In the genomic region with DNA sequence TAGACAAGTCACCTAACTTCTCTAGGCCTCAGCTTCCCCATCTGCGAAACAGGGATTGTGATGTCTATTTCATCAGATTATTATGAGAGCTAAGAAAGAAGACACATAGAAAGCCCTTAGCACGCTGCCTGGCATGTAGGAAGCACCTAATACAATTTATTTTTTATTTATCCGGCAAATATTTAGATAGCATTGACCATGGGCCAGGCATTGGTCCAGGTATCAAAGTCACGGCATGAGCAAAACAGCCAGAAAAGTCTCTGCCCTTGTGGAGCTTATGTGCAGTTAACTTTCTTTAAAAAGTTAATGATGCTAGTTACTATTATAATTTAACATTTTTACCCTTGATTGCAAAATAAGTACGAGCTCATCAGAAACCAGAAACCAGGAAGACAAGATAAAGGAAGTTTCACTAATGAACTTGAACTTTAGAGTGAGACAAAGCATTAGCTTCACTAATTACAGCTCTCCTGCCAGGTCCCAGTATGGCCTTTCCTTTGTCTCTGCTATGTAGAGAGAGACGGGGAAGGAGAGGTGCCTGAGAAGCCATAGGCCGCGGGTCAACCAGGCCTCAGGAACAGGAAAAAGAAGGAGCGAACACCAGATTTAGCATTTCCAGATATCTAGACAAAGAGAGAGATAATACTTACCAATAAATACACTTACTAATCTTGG, we compare ENCODE assay signal across 28 cellular contexts.
"Had no signal": no experiment of that assay in that cellular context is flagged by ENCODE, and none has a peak within 500 bp of the region (broad histone marks: within the 10 kb centered on the region; RNA-seq: fewer than 3 reads in every experiment).

No MANE protein-coding gene starts in this region.

- ATAC-seq: left colon; natural killer cell; right cardiac atrium; stimulated activated effector memory CD8-positive, alpha-beta T cell treated with anti-CD3 and anti-CD28 coated beads, Interleukin-12 subunit alpha, Interleukin-12 subunit beta, amount 100 ng/mL, for 72 hours had no signal

- DNase-seq: hypothalamus; immature natural killer cell; kidney; left colon; left ventricle myocardium inferior; mesendoderm; naive B cell; natural killer cell; nephron progenitor cell; occipital lobe; ovary; right cardiac atrium; sigmoid colon; small intestine; spleen; stimulated activated CD4-positive, alpha-beta T cell treated with anti-CD3 and anti-CD28 coated beads, Interleukin-4, amount 100 ng/mL, for 24 hours; stimulated activated naive CD4-positive, alpha-beta T cell; tibial artery; uterus had no signal

- H3K36me3 Mint-ChIP-seq: immature natural killer cell; mesothelial cell of epicardium; naive B cell; natural killer cell; neural progenitor cell; stimulated activated effector memory CD8-positive, alpha-beta T cell treated with anti-CD3 and anti-CD28 coated beads, Interleukin-12 subunit alpha, Interleukin-12 subunit beta, amount 100 ng/mL, for 72 hours had no signal

- H3K4me3 ChIP-seq: left ventricle myocardium inferior, lung, neural progenitor cell, ovary, sigmoid colon, spleen, suprapubic skin, thoracic aorta, tibial artery, uterus had no signal

- FAIRE-seq: islet of Langerhans, kidney, small intestine had no signal

- H3K9me3 Mint-ChIP-seq: mesothelial cell of epicardium; natural killer cell; nephron progenitor cell; neural progenitor cell; stimulated activated effector memory CD8-positive, alpha-beta T cell treated with anti-CD3 and anti-CD28 coated beads, Interleukin-12 subunit alpha, Interleukin-12 subunit beta, amount 100 ng/mL, for 72 hours; stimulated activated naive CD8-positive, alpha-beta T cell treated with anti-CD3 and anti-CD28 coated beads, Interleukin-15, Interleukin-2, amounts not matched to agents 100 ng/mL and 50 ng/mL, for 24 hours had no signal

- H3K27ac Mint-ChIP-seq: mesothelial cell of epicardium; naive B cell; natural killer cell; nephron progenitor cell; neural progenitor cell; progenitor cell of endocrine pancreas; stimulated activated effector memory CD8-positive, alpha-beta T cell treated with anti-CD3 and anti-CD28 coated beads, Interleukin-12 subunit alpha, Interleukin-12 subunit beta, amount 100 ng/mL, for 72 hours; stimulated activated naive CD8-positive, alpha-beta T cell treated with anti-CD3 and anti-CD28 coated beads, Interleukin-15, Interleukin-2, amounts not matched to agents 100 ng/mL and 50 ng/mL, for 24 hours had no signal

- H3K4me3 Mint-ChIP-seq: immature natural killer cell; mesothelial cell of epicardium; naive B cell; natural killer cell; nephron progenitor cell; neural progenitor cell; stimulated activated effector memory CD8-positive, alpha-beta T cell treated with anti-CD3 and anti-CD28 coated beads, Interleukin-12 subunit alpha, Interleukin-12 subunit beta, amount 100 ng/mL, for 72 hours; stimulated activated naive CD8-positive, alpha-beta T cell treated with anti-CD3 and anti-CD28 coated beads, Interleukin-15, Interleukin-2, amounts not matched to agents 100 ng/mL and 50 ng/mL, for 24 hours had no signal

- H3K4me1 Mint-ChIP-seq: immature natural killer cell; naive B cell; natural killer cell; stimulated activated effector memory CD8-positive, alpha-beta T cell treated with anti-CD3 and anti-CD28 coated beads, Interleukin-12 subunit alpha, Interleukin-12 subunit beta, amount 100 ng/mL, for 72 hours had no signal
